ENCODE assay signal across 18 cellular contexts in the genomic region with DNA sequence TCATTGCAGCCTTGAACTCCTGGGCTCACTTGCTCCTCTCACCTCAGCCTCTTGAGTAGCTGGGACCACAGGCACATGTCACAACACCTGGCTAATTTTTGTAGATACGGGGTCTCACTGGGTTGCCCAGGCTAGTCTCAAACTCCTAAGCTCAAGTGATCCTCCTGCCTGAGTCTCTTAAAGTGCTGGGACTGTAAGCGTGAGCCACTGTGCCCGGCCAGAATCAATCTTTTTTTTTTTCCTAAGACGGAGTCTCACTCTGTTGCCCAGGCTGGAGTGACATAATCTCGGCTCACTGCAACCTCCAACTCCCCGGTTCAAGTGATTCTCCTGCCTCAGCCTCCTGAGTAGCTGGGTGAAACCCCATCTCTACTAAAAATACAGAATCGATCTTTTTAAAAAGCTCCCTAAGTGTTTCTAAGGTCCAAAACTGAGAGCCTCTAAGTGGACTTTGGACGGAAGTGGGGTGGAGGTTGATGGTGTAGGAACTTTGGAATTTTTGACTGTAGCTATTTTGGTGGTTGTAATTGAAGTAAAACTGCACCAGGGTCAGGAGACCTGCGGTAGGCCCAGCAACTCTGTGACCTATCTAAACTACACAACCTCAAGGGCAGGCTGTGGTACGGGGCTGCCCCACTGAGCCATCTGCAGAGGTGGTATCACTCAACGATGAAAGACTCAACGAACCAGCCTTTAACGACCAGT.
DNase-seq lines count a peak whose midpoint lies in the region; ATAC-seq and TF ChIP-seq lines count a peak whose summit lies in the region.
"Had no signal": no experiment of that assay in that cellular context is flagged by ENCODE, and none has a peak within 500 bp of the region (broad histone marks: within the 10 kb centered on the region; RNA-seq: fewer than 3 reads in every experiment).

No MANE protein-coding gene starts in this region.

- H3K4me1 Mint-ChIP-seq in progenitor cell of endocrine pancreas (ENCODE audit: low read depth), result peaks cover 12% of the 10 kb centered on the region

- peak overlapping the region; percentile 16 for H3K27ac Mint-ChIP-seq in progenitor cell of endocrine pancreas

- 0 out of 2 replicates have a peak overlapping the region, but pooled peaks have one; percentile 0 for H3K27ac ChIP-seq in RWPE1
- H3K27ac ChIP-seq: BLaER1, epithelial cell of prostate, heart left ventricle, right lobe of liver had no signal

- POLR2A ChIA-PET in RWPE1 (lab: Yijun Ruan, JAX; ENCODE audit: low non-redundant PET), result no interaction called here

- ATAC-seq in GM18511 (IDR thresholded peaks at IDR 0.05; ENCODE audit: unreplicated experiment), result peak; percentile 75
- ATAC-seq in GM21529 (IDR thresholded peaks at IDR 0.05; ENCODE audit: unreplicated experiment), result peak; percentile 58
- ATAC-seq in HG02571 (IDR thresholded peaks at IDR 0.05; ENCODE audit: unreplicated experiment), result no peak
- ATAC-seq in HG02885 (IDR thresholded peaks at IDR 0.05; ENCODE audit: poor library complexity, unreplicated experiment), result no peak
- ATAC-seq: heart left ventricle, left colon, right lobe of liver had no signal

- no peaks in the 10 kb centered on the region for H3K9me3 Mint-ChIP-seq in progenitor cell of endocrine pancreas (ENCODE audit: low read depth)

- CTCF ChIA-PET in RWPE1 (lab: Yijun Ruan, JAX), result interaction anchor here (0.5 to 1.7 kb wide), 3 partner anchors 28 to 195 kb away, joined by 3 to 7 read pairs (median 4); no protein-coding TSS in a partner anchor

- DNase-seq in RWPE1 (ENCODE audit: low spot score) (no peak), progenitor cell of endocrine pancreas (ENCODE audit: low spot score, unreplicated experiment) (no peak), NCI-H2029 treated with DMSO at 0.1 percent for 48 hours (lab: John Stamatoyannopoulos, UW) (no peak)
- no peak for DNase-seq in stimulated activated naive CD4-positive, alpha-beta T cell (lab: John Stamatoyannopoulos, UW)
- DNase-seq: activated CD4-positive, alpha-beta T cell treated with anti-CD3 and anti-CD28 coated beads for 48 hours; activated gamma-delta T cell treated with Interleukin-2 at 50 U/mL for 16 hours; EL; heart left ventricle; OCI-M1; T-helper 1 cell had no signal

- no peaks in the 10 kb centered on the region for H3K27me3 Mint-ChIP-seq in progenitor cell of endocrine pancreas

- no peak for TF ChIP-seq CTCF in RWPE1 (conservative IDR thresholded peaks at IDR 0.05; ENCODE audit: low read depth)
- no peak for TF ChIP-seq CTCF in progenitor cell of endocrine pancreas (IDR thresholded peaks at IDR 0.05; ENCODE audit: unreplicated experiment)

- H3K36me3 Mint-ChIP-seq in progenitor cell of endocrine pancreas (ENCODE audit: insufficient read depth), result peaks cover 16% of the 10 kb centered on the region

- no peak overlapping the region for H3K4me3 Mint-ChIP-seq in progenitor cell of endocrine pancreas (ENCODE audit: low read depth)

Comparison
In these comparisons a context has a peak if more than half of its experiments do, and no peak if none do; other contexts are left out.
1. ATAC-seq: peak in GM18511 (single experiment) and GM21529 (single experiment); none in HG02571 (single experiment) and HG02885 (single experiment).